Comparison of ENCODE assay signal across 2 cellular contexts in the genomic region with DNA sequence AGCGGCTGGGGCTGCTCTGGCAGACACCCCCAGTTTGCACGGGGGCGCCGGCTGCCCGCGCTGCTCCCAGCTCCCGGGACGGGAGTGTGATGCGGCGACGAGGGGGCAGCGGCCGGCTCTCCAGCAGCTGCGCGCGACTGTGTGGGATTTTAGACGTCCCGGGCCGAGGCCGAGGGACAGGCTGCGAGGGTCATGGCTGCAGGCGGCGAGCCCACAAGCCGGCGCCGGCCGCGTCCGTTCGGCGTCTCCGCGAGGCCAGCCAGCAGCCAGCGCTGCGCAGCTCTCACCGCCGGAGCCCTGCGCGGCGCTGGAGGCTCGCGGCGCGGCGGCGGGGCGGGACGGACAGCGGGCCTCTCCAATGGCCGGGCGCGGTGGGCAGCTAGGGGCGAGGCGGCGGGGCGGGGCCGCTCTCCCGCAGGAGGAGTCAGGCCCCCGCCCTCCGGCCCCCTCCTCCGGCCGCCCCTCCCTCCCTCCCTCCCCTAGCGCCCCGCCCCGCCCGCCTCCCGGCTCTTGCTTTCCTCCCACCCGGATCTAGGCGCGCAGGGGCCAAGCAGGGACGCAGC.
A peak's percentile ranks its signal among the peaks of the same experiment; 100 is the strongest.
TF ChIP-seq lines count a peak whose summit lies in the region.

A gene (minus strand): TSS at position 285 of the 563 bp plus-strand sequence. CDS start 310 bp downstream, outside the sequence.

TF ChIP-seq in WTC11, 78 proteins besides CTCF, POLR2A, EP300 and RAD21 (continues in another document):
- TF ChIP-seq FOXK1 (CRISPR knock-in tag; IDR thresholded peaks at IDR 0.05) (0 out of 2 replicates have a peak, but pooled peaks have one; percentile 10), FOXP1 (CRISPR knock-in tag; IDR thresholded peaks at IDR 0.05; ENCODE audit: borderline replicate concordance) (peak; percentile 7; the same call in 1 of the 2 replicates), CREB1 (CRISPR knock-in tag; IDR thresholded peaks at IDR 0.05) (no peak), SMAD3 (CRISPR knock-in tag; IDR thresholded peaks at IDR 0.05; ENCODE audit: borderline replicate concordance) (0 out of 2 replicates have a peak, but pooled peaks have one; percentile 3), RELA (CRISPR knock-in tag; IDR thresholded peaks at IDR 0.05; ENCODE audit: borderline replicate concordance) (peak; percentile 19)
- TF ChIP-seq, protein P1, sequence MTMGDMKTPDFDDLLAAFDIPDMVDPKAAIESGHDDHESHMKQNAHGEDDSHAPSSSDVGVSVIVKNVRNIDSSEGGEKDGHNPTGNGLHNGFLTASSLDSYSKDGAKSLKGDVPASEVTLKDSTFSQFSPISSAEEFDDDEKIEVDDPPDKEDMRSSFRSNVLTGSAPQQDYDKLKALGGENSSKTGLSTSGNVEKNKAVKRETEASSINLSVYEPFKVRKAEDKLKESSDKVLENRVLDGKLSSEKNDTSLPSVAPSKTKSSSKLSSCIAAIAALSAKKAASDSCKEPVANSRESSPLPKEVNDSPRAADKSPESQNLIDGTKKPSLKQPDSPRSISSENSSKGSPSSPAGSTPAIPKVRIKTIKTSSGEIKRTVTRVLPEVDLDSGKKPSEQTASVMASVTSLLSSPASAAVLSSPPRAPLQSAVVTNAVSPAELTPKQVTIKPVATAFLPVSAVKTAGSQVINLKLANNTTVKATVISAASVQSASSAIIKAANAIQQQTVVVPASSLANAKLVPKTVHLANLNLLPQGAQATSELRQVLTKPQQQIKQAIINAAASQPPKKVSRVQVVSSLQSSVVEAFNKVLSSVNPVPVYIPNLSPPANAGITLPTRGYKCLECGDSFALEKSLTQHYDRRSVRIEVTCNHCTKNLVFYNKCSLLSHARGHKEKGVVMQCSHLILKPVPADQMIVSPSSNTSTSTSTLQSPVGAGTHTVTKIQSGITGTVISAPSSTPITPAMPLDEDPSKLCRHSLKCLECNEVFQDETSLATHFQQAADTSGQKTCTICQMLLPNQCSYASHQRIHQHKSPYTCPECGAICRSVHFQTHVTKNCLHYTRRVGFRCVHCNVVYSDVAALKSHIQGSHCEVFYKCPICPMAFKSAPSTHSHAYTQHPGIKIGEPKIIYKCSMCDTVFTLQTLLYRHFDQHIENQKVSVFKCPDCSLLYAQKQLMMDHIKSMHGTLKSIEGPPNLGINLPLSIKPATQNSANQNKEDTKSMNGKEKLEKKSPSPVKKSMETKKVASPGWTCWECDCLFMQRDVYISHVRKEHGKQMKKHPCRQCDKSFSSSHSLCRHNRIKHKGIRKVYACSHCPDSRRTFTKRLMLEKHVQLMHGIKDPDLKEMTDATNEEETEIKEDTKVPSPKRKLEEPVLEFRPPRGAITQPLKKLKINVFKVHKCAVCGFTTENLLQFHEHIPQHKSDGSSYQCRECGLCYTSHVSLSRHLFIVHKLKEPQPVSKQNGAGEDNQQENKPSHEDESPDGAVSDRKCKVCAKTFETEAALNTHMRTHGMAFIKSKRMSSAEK (CRISPR knock-in tag; IDR thresholded peaks at IDR 0.05; ENCODE audit: borderline replicate concordance) = no peak
- TF ChIP-seq, protein P2, sequence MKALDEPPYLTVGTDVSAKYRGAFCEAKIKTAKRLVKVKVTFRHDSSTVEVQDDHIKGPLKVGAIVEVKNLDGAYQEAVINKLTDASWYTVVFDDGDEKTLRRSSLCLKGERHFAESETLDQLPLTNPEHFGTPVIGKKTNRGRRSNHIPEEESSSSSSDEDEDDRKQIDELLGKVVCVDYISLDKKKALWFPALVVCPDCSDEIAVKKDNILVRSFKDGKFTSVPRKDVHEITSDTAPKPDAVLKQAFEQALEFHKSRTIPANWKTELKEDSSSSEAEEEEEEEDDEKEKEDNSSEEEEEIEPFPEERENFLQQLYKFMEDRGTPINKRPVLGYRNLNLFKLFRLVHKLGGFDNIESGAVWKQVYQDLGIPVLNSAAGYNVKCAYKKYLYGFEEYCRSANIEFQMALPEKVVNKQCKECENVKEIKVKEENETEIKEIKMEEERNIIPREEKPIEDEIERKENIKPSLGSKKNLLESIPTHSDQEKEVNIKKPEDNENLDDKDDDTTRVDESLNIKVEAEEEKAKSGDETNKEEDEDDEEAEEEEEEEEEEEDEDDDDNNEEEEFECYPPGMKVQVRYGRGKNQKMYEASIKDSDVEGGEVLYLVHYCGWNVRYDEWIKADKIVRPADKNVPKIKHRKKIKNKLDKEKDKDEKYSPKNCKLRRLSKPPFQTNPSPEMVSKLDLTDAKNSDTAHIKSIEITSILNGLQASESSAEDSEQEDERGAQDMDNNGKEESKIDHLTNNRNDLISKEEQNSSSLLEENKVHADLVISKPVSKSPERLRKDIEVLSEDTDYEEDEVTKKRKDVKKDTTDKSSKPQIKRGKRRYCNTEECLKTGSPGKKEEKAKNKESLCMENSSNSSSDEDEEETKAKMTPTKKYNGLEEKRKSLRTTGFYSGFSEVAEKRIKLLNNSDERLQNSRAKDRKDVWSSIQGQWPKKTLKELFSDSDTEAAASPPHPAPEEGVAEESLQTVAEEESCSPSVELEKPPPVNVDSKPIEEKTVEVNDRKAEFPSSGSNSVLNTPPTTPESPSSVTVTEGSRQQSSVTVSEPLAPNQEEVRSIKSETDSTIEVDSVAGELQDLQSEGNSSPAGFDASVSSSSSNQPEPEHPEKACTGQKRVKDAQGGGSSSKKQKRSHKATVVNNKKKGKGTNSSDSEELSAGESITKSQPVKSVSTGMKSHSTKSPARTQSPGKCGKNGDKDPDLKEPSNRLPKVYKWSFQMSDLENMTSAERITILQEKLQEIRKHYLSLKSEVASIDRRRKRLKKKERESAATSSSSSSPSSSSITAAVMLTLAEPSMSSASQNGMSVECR (CRISPR knock-in tag; IDR thresholded peaks at IDR 0.05; ENCODE audit: borderline replicate concordance) = no peak
- TF ChIP-seq, protein P3, sequence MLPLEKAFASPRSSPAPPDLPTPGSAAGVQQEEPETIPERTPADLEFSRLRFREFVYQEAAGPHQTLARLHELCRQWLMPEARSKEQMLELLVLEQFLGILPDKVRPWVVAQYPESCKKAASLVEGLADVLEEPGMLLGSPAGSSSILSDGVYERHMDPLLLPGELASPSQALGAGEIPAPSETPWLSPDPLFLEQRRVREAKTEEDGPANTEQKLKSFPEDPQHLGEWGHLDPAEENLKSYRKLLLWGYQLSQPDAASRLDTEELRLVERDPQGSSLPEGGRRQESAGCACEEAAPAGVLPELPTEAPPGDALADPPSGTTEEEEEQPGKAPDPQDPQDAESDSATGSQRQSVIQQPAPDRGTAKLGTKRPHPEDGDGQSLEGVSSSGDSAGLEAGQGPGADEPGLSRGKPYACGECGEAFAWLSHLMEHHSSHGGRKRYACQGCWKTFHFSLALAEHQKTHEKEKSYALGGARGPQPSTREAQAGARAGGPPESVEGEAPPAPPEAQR (CRISPR knock-in tag; IDR thresholded peaks at IDR 0.05) = no peak

TF ChIP-seq in HepG2, 621 proteins besides CTCF, POLR2A, EP300 and RAD21 (continued from another document and continues in another):
- TF ChIP-seq ZNF724P (CRISPR knock-in tag; IDR thresholded peaks at IDR 0.05; ENCODE audit: borderline replicate concordance) = no peak; the same call in 1 of the 2 replicates
- 0 out of 2 replicates have a peak, but pooled peaks have one; percentile 37 for TF ChIP-seq ZNF430 (CRISPR knock-in tag; IDR thresholded peaks at IDR 0.05)
- peak; percentile 53; the same call in 1 of the 3 replicates for TF ChIP-seq MXI1 (IDR thresholded peaks at IDR 0.05; ENCODE audit: borderline replicate concordance, low read depth, low read length)
- peak; percentile 45 for TF ChIP-seq ZNF883 (CRISPR knock-in tag; IDR thresholded peaks at IDR 0.05; ENCODE audit: not compliant biosample characterization)
- TF ChIP-seq ZNF781 (CRISPR knock-in tag; IDR thresholded peaks at IDR 0.05; ENCODE audit: borderline replicate concordance, not compliant biosample characterization) = no peak
- TF ChIP-seq ZFY (CRISPR knock-in tag; IDR thresholded peaks at IDR 0.05) = peak; percentile 51; the same call in 1 of the 2 replicates
- TF ChIP-seq, protein P4, sequence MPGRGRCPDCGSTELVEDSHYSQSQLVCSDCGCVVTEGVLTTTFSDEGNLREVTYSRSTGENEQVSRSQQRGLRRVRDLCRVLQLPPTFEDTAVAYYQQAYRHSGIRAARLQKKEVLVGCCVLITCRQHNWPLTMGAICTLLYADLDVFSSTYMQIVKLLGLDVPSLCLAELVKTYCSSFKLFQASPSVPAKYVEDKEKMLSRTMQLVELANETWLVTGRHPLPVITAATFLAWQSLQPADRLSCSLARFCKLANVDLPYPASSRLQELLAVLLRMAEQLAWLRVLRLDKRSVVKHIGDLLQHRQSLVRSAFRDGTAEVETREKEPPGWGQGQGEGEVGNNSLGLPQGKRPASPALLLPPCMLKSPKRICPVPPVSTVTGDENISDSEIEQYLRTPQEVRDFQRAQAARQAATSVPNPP (CRISPR knock-in tag; IDR thresholded peaks at IDR 0.05) = no peak
- TF ChIP-seq, protein P5, sequence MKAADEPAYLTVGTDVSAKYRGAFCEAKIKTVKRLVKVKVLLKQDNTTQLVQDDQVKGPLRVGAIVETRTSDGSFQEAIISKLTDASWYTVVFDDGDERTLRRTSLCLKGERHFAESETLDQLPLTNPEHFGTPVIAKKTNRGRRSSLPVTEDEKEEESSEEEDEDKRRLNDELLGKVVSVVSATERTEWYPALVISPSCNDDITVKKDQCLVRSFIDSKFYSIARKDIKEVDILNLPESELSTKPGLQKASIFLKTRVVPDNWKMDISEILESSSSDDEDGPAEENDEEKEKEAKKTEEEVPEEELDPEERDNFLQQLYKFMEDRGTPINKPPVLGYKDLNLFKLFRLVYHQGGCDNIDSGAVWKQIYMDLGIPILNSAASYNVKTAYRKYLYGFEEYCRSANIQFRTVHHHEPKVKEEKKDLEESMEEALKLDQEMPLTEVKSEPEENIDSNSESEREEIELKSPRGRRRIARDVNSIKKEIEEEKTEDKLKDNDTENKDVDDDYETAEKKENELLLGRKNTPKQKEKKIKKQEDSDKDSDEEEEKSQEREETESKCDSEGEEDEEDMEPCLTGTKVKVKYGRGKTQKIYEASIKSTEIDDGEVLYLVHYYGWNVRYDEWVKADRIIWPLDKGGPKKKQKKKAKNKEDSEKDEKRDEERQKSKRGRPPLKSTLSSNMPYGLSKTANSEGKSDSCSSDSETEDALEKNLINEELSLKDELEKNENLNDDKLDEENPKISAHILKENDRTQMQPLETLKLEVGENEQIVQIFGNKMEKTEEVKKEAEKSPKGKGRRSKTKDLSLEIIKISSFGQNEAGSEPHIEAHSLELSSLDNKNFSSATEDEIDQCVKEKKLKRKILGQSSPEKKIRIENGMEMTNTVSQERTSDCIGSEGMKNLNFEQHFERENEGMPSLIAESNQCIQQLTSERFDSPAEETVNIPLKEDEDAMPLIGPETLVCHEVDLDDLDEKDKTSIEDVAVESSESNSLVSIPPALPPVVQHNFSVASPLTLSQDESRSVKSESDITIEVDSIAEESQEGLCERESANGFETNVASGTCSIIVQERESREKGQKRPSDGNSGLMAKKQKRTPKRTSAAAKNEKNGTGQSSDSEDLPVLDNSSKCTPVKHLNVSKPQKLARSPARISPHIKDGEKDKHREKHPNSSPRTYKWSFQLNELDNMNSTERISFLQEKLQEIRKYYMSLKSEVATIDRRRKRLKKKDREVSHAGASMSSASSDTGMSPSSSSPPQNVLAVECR (CRISPR knock-in tag; IDR thresholded peaks at IDR 0.05; ENCODE audit: borderline replicate concordance) = peak; percentile 12
- peak; percentile 51; the same call in 1 of the 2 replicates for TF ChIP-seq NFYB (CRISPR knock-in tag; IDR thresholded peaks at IDR 0.05)
- 0 out of 2 replicates have a peak, but pooled peaks have one; percentile 75 for TF ChIP-seq TBP (CRISPR knock-in tag; IDR thresholded peaks at IDR 0.05)
- TF ChIP-seq ZNF607 (CRISPR knock-in tag; IDR thresholded peaks at IDR 0.05; ENCODE audit: borderline replicate concordance) = 0 out of 2 replicates have a peak, but pooled peaks have one; percentile 0
- peak; percentile 50 for TF ChIP-seq SKI (IDR thresholded peaks at IDR 0.05; ENCODE audit: partially characterized antibody)
- TF ChIP-seq, protein P6, sequence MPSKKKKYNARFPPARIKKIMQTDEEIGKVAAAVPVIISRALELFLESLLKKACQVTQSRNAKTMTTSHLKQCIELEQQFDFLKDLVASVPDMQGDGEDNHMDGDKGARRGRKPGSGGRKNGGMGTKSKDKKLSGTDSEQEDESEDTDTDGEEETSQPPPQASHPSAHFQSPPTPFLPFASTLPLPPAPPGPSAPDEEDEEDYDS (CRISPR knock-in tag; IDR thresholded peaks at IDR 0.05) = peak; percentile 4; the same call in 1 of the 2 replicates
- TF ChIP-seq, protein P7, sequence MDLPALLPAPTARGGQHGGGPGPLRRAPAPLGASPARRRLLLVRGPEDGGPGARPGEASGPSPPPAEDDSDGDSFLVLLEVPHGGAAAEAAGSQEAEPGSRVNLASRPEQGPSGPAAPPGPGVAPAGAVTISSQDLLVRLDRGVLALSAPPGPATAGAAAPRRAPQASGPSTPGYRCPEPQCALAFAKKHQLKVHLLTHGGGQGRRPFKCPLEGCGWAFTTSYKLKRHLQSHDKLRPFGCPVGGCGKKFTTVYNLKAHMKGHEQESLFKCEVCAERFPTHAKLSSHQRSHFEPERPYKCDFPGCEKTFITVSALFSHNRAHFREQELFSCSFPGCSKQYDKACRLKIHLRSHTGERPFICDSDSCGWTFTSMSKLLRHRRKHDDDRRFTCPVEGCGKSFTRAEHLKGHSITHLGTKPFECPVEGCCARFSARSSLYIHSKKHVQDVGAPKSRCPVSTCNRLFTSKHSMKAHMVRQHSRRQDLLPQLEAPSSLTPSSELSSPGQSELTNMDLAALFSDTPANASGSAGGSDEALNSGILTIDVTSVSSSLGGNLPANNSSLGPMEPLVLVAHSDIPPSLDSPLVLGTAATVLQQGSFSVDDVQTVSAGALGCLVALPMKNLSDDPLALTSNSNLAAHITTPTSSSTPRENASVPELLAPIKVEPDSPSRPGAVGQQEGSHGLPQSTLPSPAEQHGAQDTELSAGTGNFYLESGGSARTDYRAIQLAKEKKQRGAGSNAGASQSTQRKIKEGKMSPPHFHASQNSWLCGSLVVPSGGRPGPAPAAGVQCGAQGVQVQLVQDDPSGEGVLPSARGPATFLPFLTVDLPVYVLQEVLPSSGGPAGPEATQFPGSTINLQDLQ (CRISPR knock-in tag; IDR thresholded peaks at IDR 0.05) = peak; percentile 61; the same call in 1 of the 2 replicates
- TF ChIP-seq, protein P8, sequence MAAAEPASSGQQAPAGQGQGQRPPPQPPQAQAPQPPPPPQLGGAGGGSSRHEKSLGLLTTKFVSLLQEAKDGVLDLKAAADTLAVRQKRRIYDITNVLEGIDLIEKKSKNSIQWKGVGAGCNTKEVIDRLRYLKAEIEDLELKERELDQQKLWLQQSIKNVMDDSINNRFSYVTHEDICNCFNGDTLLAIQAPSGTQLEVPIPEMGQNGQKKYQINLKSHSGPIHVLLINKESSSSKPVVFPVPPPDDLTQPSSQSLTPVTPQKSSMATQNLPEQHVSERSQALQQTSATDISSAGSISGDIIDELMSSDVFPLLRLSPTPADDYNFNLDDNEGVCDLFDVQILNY (CRISPR knock-in tag; conservative IDR thresholded peaks at IDR 0.05) = 0 out of 2 replicates have a peak, but pooled peaks have one; percentile 19
- TF ChIP-seq, protein P9, sequence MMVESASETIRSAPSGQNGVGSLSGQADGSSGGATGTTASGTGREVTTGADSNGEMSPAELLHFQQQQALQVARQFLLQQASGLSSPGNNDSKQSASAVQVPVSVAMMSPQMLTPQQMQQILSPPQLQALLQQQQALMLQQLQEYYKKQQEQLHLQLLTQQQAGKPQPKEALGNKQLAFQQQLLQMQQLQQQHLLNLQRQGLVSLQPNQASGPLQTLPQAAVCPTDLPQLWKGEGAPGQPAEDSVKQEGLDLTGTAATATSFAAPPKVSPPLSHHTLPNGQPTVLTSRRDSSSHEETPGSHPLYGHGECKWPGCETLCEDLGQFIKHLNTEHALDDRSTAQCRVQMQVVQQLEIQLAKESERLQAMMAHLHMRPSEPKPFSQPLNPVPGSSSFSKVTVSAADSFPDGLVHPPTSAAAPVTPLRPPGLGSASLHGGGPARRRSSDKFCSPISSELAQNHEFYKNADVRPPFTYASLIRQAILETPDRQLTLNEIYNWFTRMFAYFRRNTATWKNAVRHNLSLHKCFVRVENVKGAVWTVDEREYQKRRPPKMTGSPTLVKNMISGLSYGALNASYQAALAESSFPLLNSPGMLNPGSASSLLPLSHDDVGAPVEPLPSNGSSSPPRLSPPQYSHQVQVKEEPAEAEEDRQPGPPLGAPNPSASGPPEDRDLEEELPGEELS (CRISPR knock-in tag; IDR thresholded peaks at IDR 0.05) = 0 out of 2 replicates have a peak, but pooled peaks have one; percentile 14
- no peak for TF ChIP-seq PHF21A (CRISPR knock-in tag; IDR thresholded peaks at IDR 0.05)
- TF ChIP-seq ZNF329 (CRISPR knock-in tag; IDR thresholded peaks at IDR 0.05; ENCODE audit: low read depth) = peak; percentile 30; the same call in 1 of the 2 replicates
- TF ChIP-seq GABPB1 (CRISPR knock-in tag; IDR thresholded peaks at IDR 0.05) = 0 out of 2 replicates have a peak, but pooled peaks have one; percentile 12
